ENCODE assay signal across 9 cellular contexts in the genomic region with DNA sequence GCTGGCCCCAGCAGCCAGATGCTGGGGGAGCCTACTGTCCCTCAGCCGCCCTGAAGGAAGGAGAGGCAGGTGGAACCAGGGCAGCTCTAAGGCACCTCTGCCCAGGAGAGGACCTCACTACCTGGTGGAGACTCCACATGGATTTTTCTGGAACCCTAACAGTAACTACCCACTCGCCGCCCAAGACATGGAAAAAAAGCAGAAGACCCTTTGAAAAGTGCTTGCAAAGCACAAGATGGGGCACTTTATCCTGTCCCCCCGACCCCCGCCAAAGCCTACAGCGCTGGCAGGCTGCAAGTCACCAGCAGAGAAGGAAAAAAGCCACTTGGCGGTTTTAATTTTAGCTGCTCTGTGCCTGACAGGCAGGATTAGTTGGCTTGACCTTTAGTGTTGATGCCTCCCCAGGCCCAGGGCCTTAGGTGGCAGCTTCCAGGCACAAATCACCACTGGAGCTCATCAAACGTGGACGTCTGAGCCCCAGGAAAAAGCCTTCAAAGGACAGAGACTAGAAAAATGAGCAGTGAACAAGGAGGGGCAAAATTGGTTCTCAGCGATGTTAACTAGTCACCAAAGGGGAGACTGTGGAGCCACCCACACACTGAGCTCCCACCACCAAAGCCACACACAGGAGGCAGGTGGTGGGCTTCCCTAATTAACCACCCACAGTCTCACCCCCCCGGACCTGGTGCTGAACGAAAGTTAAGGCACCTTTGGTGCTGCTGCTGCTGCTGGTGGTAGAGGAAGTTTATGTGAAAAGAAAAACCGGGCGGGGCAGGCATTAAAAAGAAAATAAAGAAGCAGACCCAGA. TPM values are rescaled to one million over a fixed set of nuclear protein-coding genes. Genes with fewer than 3 reads are reported as not detected.
DNase-seq lines count a peak whose midpoint lies in the region; ATAC-seq and TF ChIP-seq lines count a peak whose summit lies in the region.
"Had no signal": no experiment of that assay in that cellular context is flagged by ENCODE, and none has a peak within 500 bp of the region (broad histone marks: within the 10 kb centered on the region; RNA-seq: fewer than 3 reads in every experiment).

No MANE protein-coding gene starts in this region.

- H3K9me3 Mint-ChIP-seq in CD4-positive, alpha-beta T cell = no peaks in the 10 kb centered on the region
- no peaks in the 10 kb centered on the region for H3K9me3 Mint-ChIP-seq in dendritic cell treated with granulocyte-macrophage colony-stimulating factor and Interleukin-4, amounts not matched to agents 40 ng/mL and 50 ng/mL, for 4 days

- H3K9me3 ChIP-seq in CD4-positive, alpha-beta T cell (ENCODE audit: control insufficient read depth, low read length) = no peaks in the 10 kb centered on the region
- peaks cover 6% of the 10 kb centered on the region for H3K9me3 ChIP-seq in neutrophil

- H3K36me3 Mint-ChIP-seq in CD4-positive, alpha-beta T cell (ENCODE audit: low read depth) = peaks cover 81% of the 10 kb centered on the region
- peaks cover 97% of the 10 kb centered on the region for H3K36me3 Mint-ChIP-seq in dendritic cell treated with granulocyte-macrophage colony-stimulating factor and Interleukin-4, amounts not matched to agents 40 ng/mL and 50 ng/mL, for 4 days (ENCODE audit: low read depth)

- ATAC-seq in CD4-positive, alpha-beta T cell (ENCODE audit: poor library complexity) = peak; percentile 45
- no peak for ATAC-seq in GM21786 (IDR thresholded peaks at IDR 0.05; ENCODE audit: unreplicated experiment)
- ATAC-seq in GM21390 (IDR thresholded peaks at IDR 0.05; ENCODE audit: unreplicated experiment) = no peak

- TF ChIP-seq CTCF in CD4-positive, alpha-beta T cell (IDR thresholded peaks at IDR 0.05) = no peak
- TF ChIP-seq CTCF in neutrophil (IDR thresholded peaks at IDR 0.05) = no peak

- POLR2A ChIA-PET in CD4-positive, alpha-beta T cell (lab: Charles Lee) = interaction anchor here (0.7 to 15.0 kb wide), 14 partner anchors 11 to 358 kb away, joined by 3 to 634 read pairs (median 4); partner anchors contain the start of genes EHD1, FAU, MAP4K2 and MRPL49

- peaks cover 89% of the 10 kb centered on the region for H3K4me1 Mint-ChIP-seq in CD4-positive, alpha-beta T cell (ENCODE audit: low read depth)
- H3K4me1 Mint-ChIP-seq in dendritic cell treated with granulocyte-macrophage colony-stimulating factor and Interleukin-4, amounts not matched to agents 40 ng/mL and 50 ng/mL, for 4 days (ENCODE audit: low read depth) = peaks cover 63% of the 10 kb centered on the region

- no peaks in the 10 kb centered on the region for H3K27me3 ChIP-seq in CD4-positive, alpha-beta T cell (ENCODE audit: control insufficient read depth, insufficient read depth, low read length)
- H3K27me3 ChIP-seq in neutrophil = no peaks in the 10 kb centered on the region

- CTCF ChIA-PET in CD4-positive, alpha-beta T cell (lab: Charles Lee) = interaction anchor here (0.9 to 5.9 kb wide), 3 partner anchors 16 to 24 kb away, joined by 3 to 45 read pairs (median 3); partner anchors contain the start of gene RASGRP2

- H3K27me3 Mint-ChIP-seq in CD4-positive, alpha-beta T cell = no peaks in the 10 kb centered on the region
- no peaks in the 10 kb centered on the region for H3K27me3 Mint-ChIP-seq in dendritic cell treated with granulocyte-macrophage colony-stimulating factor and Interleukin-4, amounts not matched to agents 40 ng/mL and 50 ng/mL, for 4 days

- no peak overlapping the region for H3K4me3 ChIP-seq in neutrophil (ENCODE audit: low read depth in 1 of 2, low read length in 1 of 2)

- H3K27ac Mint-ChIP-seq in CD4-positive, alpha-beta T cell = peak overlapping the region; percentile 85
- peak overlapping the region; percentile 69 for H3K27ac Mint-ChIP-seq in dendritic cell treated with granulocyte-macrophage colony-stimulating factor and Interleukin-4, amounts not matched to agents 40 ng/mL and 50 ng/mL, for 4 days

- DNase-seq in CD4-positive, alpha-beta T cell = peak in 8 of 10 experiments; percentile 41 to 69 (median 57)
- DNase-seq in T-helper 22 cell (ENCODE audit: low read depth) (peak; percentile 56), NCI-H2107 treated with DMSO at 0.1 percent for 48 hours (lab: John Stamatoyannopoulos, UW; ENCODE audit: unreplicated experiment) (no peak), D341Med (ENCODE audit: low spot score) (no peak)
- DNase-seq: NCI-H2029 had no signal

- peaks cover 96% of the 10 kb centered on the region for H3K36me3 ChIP-seq in neutrophil

- peak overlapping the region; percentile 46 for H3K27ac ChIP-seq in CD4-positive, alpha-beta T cell (ENCODE audit: low read depth, low read length)
- H3K27ac ChIP-seq in neutrophil = peak overlapping the region; percentile 66

- peak overlapping the region; percentile 86 for H3K4me3 Mint-ChIP-seq in CD4-positive, alpha-beta T cell
- no peak overlapping the region for H3K4me3 Mint-ChIP-seq in dendritic cell treated with granulocyte-macrophage colony-stimulating factor and Interleukin-4, amounts not matched to agents 40 ng/mL and 50 ng/mL, for 4 days

- H3K4me1 ChIP-seq in neutrophil (ENCODE audit: control insufficient read depth in 1 of 2, insufficient read depth in 1 of 2, low read depth in 1 of 2, low read length in 1 of 2) = peaks cover 13 to 17% of the 10 kb centered on the region in 2 experiments

- intact Hi-C loops in CD4-positive, alpha-beta T cell (cut with DNase I, micrococcal nuclease) = loop anchor here (1.0 kb wide), 2 partner anchors 18 to 21 kb away; no protein-coding TSS in a partner anchor
- intact Hi-C loops in dendritic cell treated with granulocyte-macrophage colony-stimulating factor and Interleukin-4, amounts not matched to agents 40 ng/mL and 50 ng/mL, for 4 days (cut with micrococcal nuclease) = no loop called here

RNA-seq across cellular contexts. Expression of gene PYGM, which starts 4.2 kb away (rescaled TPM):
- total RNA-seq in CD4-positive, alpha-beta T cell = 1 to 10 TPM; 5.0 to 6.0 TPM

RNA-seq across cellular contexts. Expression of gene SF1, which starts 14.3 kb away (rescaled TPM):
- 1,000 to 10,000 TPM; 1,632 to 1,657 TPM for total RNA-seq in CD4-positive, alpha-beta T cell

RNA-seq across cellular contexts. Expression of gene RASGRP2, which starts 20.1 kb away (rescaled TPM):
- 100 to 1,000 TPM; 668 to 672 TPM for total RNA-seq in CD4-positive, alpha-beta T cell

RNA-seq across cellular contexts. Expression of gene MAP4K2, which starts 39.0 kb away (rescaled TPM):
- 10 to 100 TPM; 71.9 to 74.1 TPM for total RNA-seq in CD4-positive, alpha-beta T cell

RNA-seq across cellular contexts. Expression of gene NRXN2, which starts 41.0 kb away (rescaled TPM):
- under 1 TPM; 0.05 to 0.31 TPM for total RNA-seq in CD4-positive, alpha-beta T cell

Comparison
In these comparisons a context has a peak if more than half of its experiments do, and no peak if none do; other contexts are left out.
1. DNase-seq: peak in CD4-positive, alpha-beta T cell (8 of 10) and T-helper 22 cell (single experiment); none in NCI-H2107 treated with DMSO at 0.1 percent for 48 hours (single experiment) and D341Med (single experiment).